Comparison of ENCODE assay signal across 30 cellular contexts in genomic region chr18:56270851-56271250, GRCh38.
"Had no signal": no experiment of that assay in that cellular context is flagged by ENCODE, and none has a peak within 500 bp of the region (broad histone marks: within the 10 kb centered on the region; RNA-seq: fewer than 3 reads in every experiment).

No MANE protein-coding gene starts in this region.

- ATAC-seq: activated CD4-positive, CD25-positive, alpha-beta regulatory T cell treated with anti-CD3 and anti-CD28 coated beads, Interleukin-2, amount 50 U/mL, for 24 hours; activated CD8-positive, alpha-beta T cell treated with anti-CD3 and anti-CD28 coated beads for 36 hours; activated T-cell treated with anti-CD3 and anti-CD28 coated beads, Interleukin-2, amount 50 U/mL, for 4 hours; activated T-helper 17 cell treated with anti-CD3 and anti-CD28 coated beads, Interleukin-2, amount 50 U/mL, for 72 hours; esophagus mucosa; T-helper 17 cell had no signal

- H3K27me3 ChIP-seq: brain microvascular endothelial cell, dorsolateral prefrontal cortex had no signal

- H3K4me3 ChIP-seq: coronary artery, dorsolateral prefrontal cortex had no signal

- H3K36me3 ChIP-seq: brain microvascular endothelial cell, WERI-Rb-1 had no signal

- FAIRE-seq: astrocyte, bronchial epithelial cell, frontal cortex had no signal

- H3K27ac ChIP-seq: brain microvascular endothelial cell, coronary artery, dorsolateral prefrontal cortex, WERI-Rb-1 had no signal

- DNase-seq: activated B cell treated with CpG ODN at 0.5 μM for 24 hours; activated CD4-positive, alpha-beta T cell treated with anti-CD3 and anti-CD28 coated beads for 48 hours; activated CD4-positive, alpha-beta T cell treated with anti-CD3 and anti-CD28 coated beads, Interleukin-2, amount 50 U/mL, for 1 hour; activated CD4-positive, alpha-beta T cell treated with anti-CD3 and anti-CD28 coated beads, Interleukin-2, amount 50 U/mL, for 48 hours; activated CD8-positive, alpha-beta memory T cell treated with anti-CD3 and anti-CD28 coated beads for 24 hours; activated CD8-positive, alpha-beta T cell treated with anti-CD3 and anti-CD28 coated beads for 36 hours; activated effector memory CD4-positive, alpha-beta T cell treated with Interleukin-2 at 50 U/mL for 16 hours; activated gamma-delta T cell treated with Interleukin-2 at 50 U/mL for 16 hours; activated naive CD4-positive, alpha-beta T cell treated with anti-CD3 and anti-CD28 coated beads, Interleukin-2, amount 50 U/mL, for 16 hours; activated naive CD4-positive, alpha-beta T cell treated with Interleukin-2 at 50 U/mL for 16 hours; activated T-cell treated with anti-CD3 and anti-CD28 coated beads, Interleukin-2, amount 50 U/mL, for 4 hours; amniotic stem cell; anterior cingulate cortex; brain microvascular endothelial cell; cerebellar nuclear complex; dorsolateral prefrontal cortex; effector memory CD4-positive, alpha-beta T cell; endodermal cell; foreskin fibroblast; head of caudate nucleus; T-helper 17 cell; T1000; WERI-Rb-1 had no signal
